8 cellular contexts compared by ENCODE assay signal in genomic region chr22:19477321-19478085, GRCh38. TPM values are rescaled to one million over a fixed set of nuclear protein-coding genes. Genes with fewer than 3 reads are reported as not detected.
DNase-seq lines count a peak whose midpoint lies in the region; ATAC-seq and TF ChIP-seq lines count a peak whose summit lies in the region.

No MANE protein-coding gene starts in this region.

- H3K9me3 Mint-ChIP-seq in chondrocyte (ENCODE audit: low read depth) (no peaks in the 10 kb centered on the region), natural killer cell (no peaks in the 10 kb centered on the region)

- peak overlapping the region; percentile 79 for H3K9ac ChIP-seq in DND-41 (ENCODE audit: low read depth, low read length)

- H3K27me3 Mint-ChIP-seq in chondrocyte (ENCODE audit: low read depth) = no peaks in the 10 kb centered on the region
- H3K27me3 Mint-ChIP-seq in natural killer cell (ENCODE audit: low read depth in 2 of 2) = no peaks in the 10 kb centered on the region

- H3K27ac ChIP-seq in DND-41 (ENCODE audit: low read length) = peak overlapping the region; percentile 100

- H3K4me3 Mint-ChIP-seq in chondrocyte (ENCODE audit: unreplicated experiment) (peak overlapping the region; percentile 97), natural killer cell (peak overlapping the region; percentile 83)

- H3K36me3 Mint-ChIP-seq in chondrocyte (ENCODE audit: low read depth) (peaks cover 10% of the 10 kb centered on the region), natural killer cell (no peaks in the 10 kb centered on the region)

- H3K4me2 ChIP-seq in DND-41 (ENCODE audit: insufficient read depth, low read length) = peak overlapping the region; percentile 93

- peaks cover 56% of the 10 kb centered on the region for H3K36me3 ChIP-seq in DND-41 (ENCODE audit: insufficient read depth, low read length)

- intact Hi-C loops in natural killer cell (cut with micrococcal nuclease) = loop anchor here (1.0 to 10.0 kb wide), 7 partner anchors 30 to 355 kb away; partner anchors contain the start of genes C22orf39, CLTCL1, DGCR2 and SLC25A1

- H3K4me3 ChIP-seq in DND-41 (ENCODE audit: low read depth in 1 of 2, low read length in 2 of 2) = peak overlapping the region; percentile 52 to 98; a peak in 3 of 4 replicates

- H3K27me3 ChIP-seq in DND-41 (ENCODE audit: insufficient read depth, low read length, poor library complexity) = no peaks in the 10 kb centered on the region

- TF ChIP-seq CTCF in DND-41 (IDR thresholded peaks at IDR 0.05; ENCODE audit: borderline replicate concordance, extremely low read depth, low read length, poor library complexity, severe bottlenecking) = peak; percentile 61
- TF ChIP-seq CTCF in chondrocyte (IDR thresholded peaks at IDR 0.05) = peak; percentile 73
- TF ChIP-seq CTCF in natural killer cell (IDR thresholded peaks at IDR 0.05) = peak; percentile 14

- H3K9me3 ChIP-seq in DND-41 (ENCODE audit: insufficient read depth, low read length, severe bottlenecking) = no peaks in the 10 kb centered on the region

- H3K4me1 Mint-ChIP-seq in chondrocyte (ENCODE audit: low read depth) (peaks cover 39% of the 10 kb centered on the region), natural killer cell (peaks cover 28 to 46% of the 10 kb centered on the region in 2 donors)

- H3K4me1 ChIP-seq in DND-41 (ENCODE audit: insufficient read depth, low read length) = peaks cover 43% of the 10 kb centered on the region

- ATAC-seq in DND-41 (ENCODE audit: insufficient read depth, low read depth) = no peak
- no peak for ATAC-seq in natural killer cell

- H3K79me2 ChIP-seq in DND-41 (ENCODE audit: insufficient read depth, low read length) = peaks cover 87% of the 10 kb centered on the region

- no peak overlapping the region for H2AFZ ChIP-seq in DND-41 (ENCODE audit: low read depth, low read length)

- DNase-seq in DND-41 (no peak), LoVo (ENCODE audit: low spot score) (peak; percentile 7), chondrocyte (ENCODE audit: low spot score) (no peak), natural killer cell (no peak), NCI-H1092 (lab: John Stamatoyannopoulos, UW) (no peak), germinal center (ENCODE audit: low spot score) (no peak), GM19238 (ENCODE audit: insufficient read length, low spot score) (no peak)
- no peak for DNase-seq in activated CD4-positive, CD25-positive, alpha-beta regulatory T cell treated with anti-CD3 and anti-CD28 coated beads, Interleukin-2, amount 50 U/mL, for 72 hours

- H3K27ac Mint-ChIP-seq in chondrocyte (ENCODE audit: unreplicated experiment) (peak overlapping the region; percentile 99), natural killer cell (peak overlapping the region; percentile 99)

- H4K20me1 ChIP-seq in DND-41 (ENCODE audit: insufficient read depth, low read length) = peaks cover 65% of the 10 kb centered on the region

RNA-seq across cellular contexts. Expression of gene UFD1, which starts 1.5 kb away (rescaled TPM):
- total RNA-seq in chondrocyte (75.8 to 81.2 TPM (median 76.2 TPM) in 3 replicates), natural killer cell (100 to 1,000 TPM in 1 of 3 donors, 10 to 100 TPM in 2; 73.8 to 101 (median 77.8) TPM)

RNA-seq across cellular contexts. Expression of gene CDC45, which starts 2.2 kb away (rescaled TPM):
- total RNA-seq in chondrocyte (2.2 to 13.3 TPM (median 2.9 TPM) in 3 replicates), natural killer cell (1 to 10 TPM; 1.6 to 4.8 (median 3.3) TPM)

RNA-seq across cellular contexts. Expression of gene C22orf39, which starts 30.0 kb away (rescaled TPM):
- 18.4 to 25.7 TPM (median 19.5 TPM) in 3 replicates for total RNA-seq in chondrocyte
- 10 to 100 TPM; 45.4 to 53.3 (median 50.2) TPM for total RNA-seq in natural killer cell

RNA-seq across cellular contexts. Expression of gene MRPL40, which starts 45.2 kb away (rescaled TPM):
- total RNA-seq in chondrocyte = 21.4 to 22.5 TPM (median 21.8 TPM) in 3 replicates
- total RNA-seq in natural killer cell = 10 to 100 TPM; 11.6 to 16.7 (median 14.2) TPM

RNA-seq across cellular contexts. Expression of gene HIRA, which starts 46.0 kb away (rescaled TPM):
- total RNA-seq in chondrocyte (27.1 to 31.8 TPM (median 30.3 TPM) in 3 replicates), natural killer cell (10 to 100 TPM; 49.6 to 75.9 (median 50.9) TPM)

Comparison
In these comparisons a context has a peak if more than half of its experiments do, and no peak if none do; other contexts are left out.
1. CTCF ChIP-seq: peak in every context shown above with its lines; median percentile 73 in chondrocyte; 61 in DND-41; 14 in natural killer cell.